ENCODE assay signal across 27 cellular contexts in genomic region chr5:1637639-1638481, GRCh38.
DNase-seq lines count a peak whose midpoint lies in the region; ATAC-seq, FAIRE-seq and TF ChIP-seq lines count a peak whose summit lies in the region.
"Had no signal": no experiment of that assay in that cellular context is flagged by ENCODE, and none has a peak within 500 bp of the region (broad histone marks: within the 10 kb centered on the region; RNA-seq: fewer than 3 reads in every experiment).

No MANE protein-coding gene starts in this region.

- peak overlapping the region in 1 of 3 experiments; percentile 25; a peak in 1 of 6 replicates for H3K4me3 ChIP-seq in HepG2 (replicated peaks in 1 of 3; ENCODE audit: insufficient read depth in 1 of 3, low read depth in 2 of 3, low read length in 3 of 3)
- H3K4me3 ChIP-seq: pancreas, right atrium auricular region had no signal

- no peaks in the 10 kb centered on the region for H3K36me3 ChIP-seq in HepG2 (replicated peaks in 1 of 2; ENCODE audit: control insufficient read depth in 1 of 2, insufficient read depth in 2 of 2, low read length in 2 of 2)
- H3K36me3 ChIP-seq: BE2C, pancreas, right atrium auricular region had no signal

- no peak overlapping the region for H3K27ac ChIP-seq in HepG2 (ENCODE audit: extremely low read length, insufficient read depth, low read length)
- H3K27ac ChIP-seq: pancreas, right atrium auricular region, VCaP had no signal

- TF ChIP-seq RAD21 in HepG2 (CRISPR knock-in tag; IDR thresholded peaks at IDR 0.05) = no peak

- in situ Hi-C loops in HepG2 (cut with HindIII; ENCODE audit: extremely low pct_ligation_motif_present, low pct_unique_long_range_greater_than_20kb) = loop anchor here (25.0 kb wide), 1 partner anchor 126 kb away; the partner anchor contains the start of gene LPCAT1

- H2AFZ ChIP-seq in HepG2 (ENCODE audit: low read length) = no peak overlapping the region

- TF ChIP-seq EP300 in HepG2 (IDR thresholded peaks at IDR 0.05; ENCODE audit: low read depth in 2 of 2, low read length in 2 of 2) (no peak), HepG2 (CRISPR knock-in tag; IDR thresholded peaks at IDR 0.05; ENCODE audit: borderline replicate concordance) (no peak)

- no peaks in the 10 kb centered on the region for H3K9me3 Mint-ChIP-seq in activated CD8-positive, alpha-beta T cell treated with anti-CD3 and anti-CD28 coated beads for 36 hours
- H3K9me3 Mint-ChIP-seq: activated naive CD8-positive, alpha-beta T cell treated with anti-CD3 and anti-CD28 coated beads, Interleukin-2, amount 50 U/mL, for 24 hours; natural killer cell; type B pancreatic cell had no signal

- BruUV-seq in HepG2 (replicated peaks; lab: Mats Ljungman, UMichigan) = no TSS peak

- H3K27me3 Mint-ChIP-seq in activated CD8-positive, alpha-beta T cell treated with anti-CD3 and anti-CD28 coated beads for 36 hours = peaks cover 5% of the 10 kb centered on the region

- POLR2A ChIA-PET in HepG2 (lab: Yijun Ruan, JAX) = no interaction called here
- POLR2A ChIA-PET in activated CD8-positive, alpha-beta T cell treated with anti-CD3 and anti-CD28 coated beads for 36 hours (lab: Charles Lee) = no interaction called here

- no peak for TF ChIP-seq CTCF in HepG2 (CRISPR knock-in tag; IDR thresholded peaks at IDR 0.05)
- no peak for TF ChIP-seq CTCF in activated CD8-positive, alpha-beta T cell treated with anti-CD3 and anti-CD28 coated beads for 36 hours (IDR thresholded peaks at IDR 0.05)

- H3K27me3 ChIP-seq in HepG2 (ENCODE audit: control insufficient read depth in 1 of 2, insufficient read depth in 2 of 2, low read length in 2 of 2) = peaks cover 11 to 43% of the 10 kb centered on the region in 2 experiments; a peak in 3 of 5 replicates
- H3K27me3 ChIP-seq: right atrium auricular region had no signal

- WGBS in HepG2 (ENCODE audit: low lambda C conversion rate) = 50% methylated on average over 7 of the region's 24 CpGs

- no peaks in the 10 kb centered on the region for H3K79me2 ChIP-seq in HepG2 (ENCODE audit: insufficient read depth, low read length)

- no peaks in the 10 kb centered on the region for H3K9me3 ChIP-seq in HepG2 (ENCODE audit: low read length)
- H3K9me3 ChIP-seq: BE2C, pancreas, right atrium auricular region had no signal

- H3K27ac Mint-ChIP-seq in activated CD8-positive, alpha-beta T cell treated with anti-CD3 and anti-CD28 coated beads for 36 hours = no peak overlapping the region
- H3K27ac Mint-ChIP-seq: activated naive CD8-positive, alpha-beta T cell treated with anti-CD3 and anti-CD28 coated beads, Interleukin-2, amount 50 U/mL, for 24 hours; natural killer cell; type B pancreatic cell had no signal

- no peak overlapping the region for H3K9ac ChIP-seq in HepG2 (ENCODE audit: insufficient read depth, low read depth, low read length)

- peaks cover 14% of the 10 kb centered on the region; the same call in 1 of the 2 replicates for H3K4me1 ChIP-seq in HepG2 (ENCODE audit: insufficient read depth, low read length)
- H3K4me1 ChIP-seq: BE2C, pancreas, right atrium auricular region had no signal

- FAIRE-seq in HepG2 (lab: Jason Lieb, UNC) = no peak
- FAIRE-seq: GM18507, islet of Langerhans, pancreas had no signal

- peak overlapping the region; percentile 43 for H3K4me2 ChIP-seq in HepG2 (ENCODE audit: low read depth, low read length)

- ATAC-seq in HepG2 = peak; percentile 10
- ATAC-seq in activated CD8-positive, alpha-beta T cell treated with anti-CD3 and anti-CD28 coated beads for 36 hours = no peak
- no peak for ATAC-seq in HG03097 (IDR thresholded peaks at IDR 0.05; ENCODE audit: low FRiP score, unreplicated experiment)
- ATAC-seq: activated naive CD8-positive, alpha-beta T cell treated with anti-CD3 and anti-CD28 coated beads, Interleukin-2, amount 50 U/mL, for 24 hours; HCT116; natural killer cell; pancreas had no signal

- peaks cover 25% of the 10 kb centered on the region for H3K4me1 Mint-ChIP-seq in activated CD8-positive, alpha-beta T cell treated with anti-CD3 and anti-CD28 coated beads for 36 hours (ENCODE audit: low read depth)

- H4K20me1 ChIP-seq in HepG2 (ENCODE audit: insufficient read depth, low read length) = no peaks in the 10 kb centered on the region

- TF ChIP-seq POLR2A in HepG2 (IDR thresholded peaks at IDR 0.05; ENCODE audit: insufficient read depth in 1 of 2, low read depth in 2 of 2, low read length in 2 of 2) = no peak

- peaks cover 6% of the 10 kb centered on the region for H3K36me3 Mint-ChIP-seq in activated CD8-positive, alpha-beta T cell treated with anti-CD3 and anti-CD28 coated beads for 36 hours (ENCODE audit: low read depth)
- H3K36me3 Mint-ChIP-seq: natural killer cell, type B pancreatic cell had no signal

- H3K4me3 Mint-ChIP-seq in activated CD8-positive, alpha-beta T cell treated with anti-CD3 and anti-CD28 coated beads for 36 hours = no peak overlapping the region
- H3K4me3 Mint-ChIP-seq: activated naive CD8-positive, alpha-beta T cell treated with anti-CD3 and anti-CD28 coated beads, Interleukin-2, amount 50 U/mL, for 24 hours; natural killer cell; type B pancreatic cell had no signal

- CTCF ChIA-PET in HepG2 (lab: Yijun Ruan, JAX; ENCODE audit: low intra/inter-chr PET ratio, low total read pairs) = no interaction called here
- CTCF ChIA-PET in activated CD8-positive, alpha-beta T cell treated with anti-CD3 and anti-CD28 coated beads for 36 hours (lab: Charles Lee) = interaction anchor here (1.6 kb wide), 1 partner anchor 157 kb away, joined by 4 read pairs; no protein-coding TSS in a partner anchor

- intact Hi-C loops in HepG2 (cut with micrococcal nuclease; ENCODE audit: unreplicated experiment) = no loop called here
- intact Hi-C loops in activated CD8-positive, alpha-beta T cell treated with anti-CD3 and anti-CD28 coated beads for 36 hours (cut with micrococcal nuclease) = no loop called here

- peak; percentile 58 for DNase-seq in activated effector memory CD4-positive, alpha-beta T cell treated with anti-CD3 and anti-CD28 coated beads, Interleukin-2, amount 50 U/mL, for 16 hours
- no peak for DNase-seq in activated effector memory CD4-positive, alpha-beta T cell treated with Interleukin-2 at 50 U/mL for 16 hours
- peak; percentile 2 for DNase-seq in RPMI8226
- DNase-seq in HepG2 (ENCODE audit: low spot score) = no peak
- peak; percentile 14 for DNase-seq in stimulated activated CD8-positive, alpha-beta memory T cell treated with anti-CD3 and anti-CD28 coated beads, Interleukin-4, amount 100 ng/mL, for 48 hours
- DNase-seq in NCI-H345 (lab: John Stamatoyannopoulos, UW) = no peak
- no peak for DNase-seq in activated CD8-positive, alpha-beta T cell treated with anti-CD3 and anti-CD28 coated beads for 36 hours
- DNase-seq: activated CD8-positive, alpha-beta memory T cell treated with anti-CD3 and anti-CD28 coated beads, Interleukin-2, amount 50 U/mL, for 4 hours; activated gamma-delta T cell; activated naive CD8-positive, alpha-beta T cell treated with anti-CD3 and anti-CD28 coated beads, Interleukin-2, amount 50 U/mL, for 24 hours; BE2C; central memory CD4-positive, alpha-beta T cell; DMS79; GDM1; natural killer cell; NCI-H1436; NCI-H2081 treated with DMSO at 0.1 percent for 48 hours; NCI-H510A; SHP77 treated with DMSO at 0.1 percent for 48 hours had no signal

TF ChIP-seq in HepG2, 621 proteins besides CTCF, POLR2A, EP300 and RAD21 (continues in another document):
- no peak for TF ChIP-seq ZNF251 (CRISPR knock-in tag; IDR thresholded peaks at IDR 0.05)
- no peak for TF ChIP-seq GTF2F1 (IDR thresholded peaks at IDR 0.05; ENCODE audit: low read length)
- TF ChIP-seq ZNF776 (CRISPR knock-in tag; IDR thresholded peaks at IDR 0.05) = no peak
- no peak for TF ChIP-seq FOXP4 (CRISPR knock-in tag; IDR thresholded peaks at IDR 0.05)
- no peak for TF ChIP-seq AGO2 (optimal IDR thresholded peaks at IDR 0.05; ENCODE audit: low read depth, low read length)
- no peak for TF ChIP-seq ZNF556 (CRISPR knock-in tag; IDR thresholded peaks at IDR 0.05; ENCODE audit: borderline replicate concordance)
- TF ChIP-seq HCFC1 (IDR thresholded peaks at IDR 0.05; ENCODE audit: low read depth, low read length) = no peak
- no peak for TF ChIP-seq BCLAF1 (IDR thresholded peaks at IDR 0.05)
- no peak for TF ChIP-seq ZNF589 (CRISPR knock-in tag; conservative IDR thresholded peaks at IDR 0.05)

Comparison
In these comparisons a context has a peak if more than half of its experiments do, and no peak if none do; other contexts are left out.
1. DNase-seq: peak in activated effector memory CD4-positive, alpha-beta T cell treated with anti-CD3 and anti-CD28 coated beads, Interleukin-2, amount 50 U/mL, for 16 hours (single experiment), RPMI8226 (single experiment) and stimulated activated CD8-positive, alpha-beta memory T cell treated with anti-CD3 and anti-CD28 coated beads, Interleukin-4, amount 100 ng/mL, for 48 hours (single experiment); none in activated effector memory CD4-positive, alpha-beta T cell treated with Interleukin-2 at 50 U/mL for 16 hours (single experiment), HepG2 (single experiment), NCI-H345 (single experiment) and activated CD8-positive, alpha-beta T cell treated with anti-CD3 and anti-CD28 coated beads for 36 hours (single experiment).